In genomic region chr12:3336606-3337311, GRCh38 we compare ENCODE assay signal across 15 cellular contexts.
DNase-seq lines count a peak whose midpoint lies in the region; ATAC-seq and TF ChIP-seq lines count a peak whose summit lies in the region.
"Had no signal": no experiment of that assay in that cellular context is flagged by ENCODE, and none has a peak within 500 bp of the region (broad histone marks: within the 10 kb centered on the region; RNA-seq: fewer than 3 reads in every experiment).

No MANE protein-coding gene starts in this region.

- no peak for ATAC-seq in GM21423 (IDR thresholded peaks at IDR 0.05; ENCODE audit: unreplicated experiment)
- ATAC-seq: stimulated activated memory B cell treated with anti-CD40 and anti-IgM and Interleukin-4, amounts not matched to agents 10 μg/mL and 1 μg/mL and 100 μg/mL, for 72 hours had no signal

- H3K4me1 ChIP-seq in endodermal cell (ENCODE audit: control insufficient read depth, insufficient read depth, low read length), result no peaks in the 10 kb centered on the region
- no peaks in the 10 kb centered on the region for H3K4me1 ChIP-seq in effector memory CD4-positive, alpha-beta T cell (ENCODE audit: control insufficient read depth, insufficient read depth, low read length, poor library complexity, severe bottlenecking)

- no peaks in the 10 kb centered on the region for H3K9me3 ChIP-seq in endodermal cell (ENCODE audit: control insufficient read depth, low read length)
- no peaks in the 10 kb centered on the region for H3K9me3 ChIP-seq in effector memory CD4-positive, alpha-beta T cell (ENCODE audit: control insufficient read depth, low read length)

- no peak overlapping the region for H3K4me3 Mint-ChIP-seq in endodermal cell
- H3K4me3 Mint-ChIP-seq: dendritic cell treated with granulocyte-macrophage colony-stimulating factor and Interleukin-4, amounts not matched to agents 40 ng/mL and 50 ng/mL, for 4 days; naive B cell; stimulated activated memory B cell treated with anti-CD40 and anti-IgM and Interleukin-4, amounts not matched to agents 10 μg/mL and 1 μg/mL and 100 μg/mL, for 72 hours had no signal

- H3K4me1 Mint-ChIP-seq in endodermal cell, result peaks cover 7% of the 10 kb centered on the region
- H3K4me1 Mint-ChIP-seq: naive B cell; stimulated activated memory B cell treated with anti-CD40 and anti-IgM and Interleukin-4, amounts not matched to agents 10 μg/mL and 1 μg/mL and 100 μg/mL, for 72 hours had no signal

- H3K36me3 ChIP-seq in endodermal cell (ENCODE audit: control insufficient read depth, insufficient read depth, low read length), result no peaks in the 10 kb centered on the region
- no peaks in the 10 kb centered on the region for H3K36me3 ChIP-seq in effector memory CD4-positive, alpha-beta T cell (ENCODE audit: control insufficient read depth, insufficient read depth, low read length)

- WGBS in endodermal cell (ENCODE audit: insufficient coverage in 1 of 2, insufficient read length in 1 of 2), 2 experiments, result 61 to 75% methylated on average over 12 to 13 of the region's 13 CpGs

- DNase-seq in DMS53 (lab: John Stamatoyannopoulos, UW), result peak; percentile 80
- DNase-seq in DMS53 treated with DMSO at 0.1 percent for 48 hours (lab: John Stamatoyannopoulos, UW; ENCODE audit: unreplicated experiment), result no peak
- no peak for DNase-seq in endodermal cell
- peak; percentile 93 for DNase-seq in medulla oblongata (ENCODE audit: extremely low spot score)
- DNase-seq in superior temporal gyrus (ENCODE audit: extremely low spot score), result peak; percentile 95
- DNase-seq in SKM-1 treated with dmso at 0.1 percent for 144 hours (lab: John Stamatoyannopoulos, UW; ENCODE audit: unreplicated experiment), result no peak
- DNase-seq in effector memory CD4-positive, alpha-beta T cell, result no peak
- DNase-seq: 8988T; activated CD4-positive, alpha-beta T cell treated with anti-CD3 and anti-CD28 coated beads for 48 hours; DND-41; naive B cell; NCI-H526 had no signal

- H3K27me3 ChIP-seq in endodermal cell (ENCODE audit: control insufficient read depth, insufficient read depth, low read length, poor library complexity, severe bottlenecking), result no peaks in the 10 kb centered on the region
- H3K27me3 ChIP-seq in effector memory CD4-positive, alpha-beta T cell (replicated peaks; ENCODE audit: control insufficient read depth, insufficient read depth, low read length, poor library complexity, severe bottlenecking), result peaks cover 6% of the 10 kb centered on the region

- no peaks in the 10 kb centered on the region for H3K9me3 Mint-ChIP-seq in endodermal cell
- H3K9me3 Mint-ChIP-seq: dendritic cell treated with granulocyte-macrophage colony-stimulating factor and Interleukin-4, amounts not matched to agents 40 ng/mL and 50 ng/mL, for 4 days; naive B cell; stimulated activated memory B cell treated with anti-CD40 and anti-IgM and Interleukin-4, amounts not matched to agents 10 μg/mL and 1 μg/mL and 100 μg/mL, for 72 hours had no signal

- H3K4me3 ChIP-seq in endodermal cell (ENCODE audit: low read length), result no peak overlapping the region
- H3K4me3 ChIP-seq in effector memory CD4-positive, alpha-beta T cell (ENCODE audit: insufficient read depth, low read depth, low read length, poor library complexity, severe bottlenecking), result no peak overlapping the region

- peak overlapping the region; percentile 85 for H3K27ac ChIP-seq in endodermal cell (ENCODE audit: low read depth, low read length)
- no peak overlapping the region for H3K27ac ChIP-seq in effector memory CD4-positive, alpha-beta T cell (ENCODE audit: insufficient read depth, low read length, poor library complexity, severe bottlenecking)

- no peak overlapping the region for H3K27ac Mint-ChIP-seq in endodermal cell
- H3K27ac Mint-ChIP-seq: dendritic cell treated with granulocyte-macrophage colony-stimulating factor and Interleukin-4, amounts not matched to agents 40 ng/mL and 50 ng/mL, for 4 days; stimulated activated memory B cell treated with anti-CD40 and anti-IgM and Interleukin-4, amounts not matched to agents 10 μg/mL and 1 μg/mL and 100 μg/mL, for 72 hours had no signal

- TF ChIP-seq CTCF in endodermal cell (conservative IDR thresholded peaks at IDR 0.05), result no peak

- H3K27me3 Mint-ChIP-seq in endodermal cell (ENCODE audit: insufficient read depth), result no peaks in the 10 kb centered on the region

- no peak overlapping the region for H3K9ac ChIP-seq in endodermal cell (ENCODE audit: extremely low read depth, low read length, poor library complexity, severe bottlenecking)

- H3K36me3 Mint-ChIP-seq in endodermal cell (ENCODE audit: low read depth), result no peaks in the 10 kb centered on the region
- H3K36me3 Mint-ChIP-seq: stimulated activated memory B cell treated with anti-CD40 and anti-IgM and Interleukin-4, amounts not matched to agents 10 μg/mL and 1 μg/mL and 100 μg/mL, for 72 hours had no signal

Comparison
In these comparisons a context has a peak if more than half of its experiments do, and no peak if none do; other contexts are left out.
1. DNase-seq: peak in DMS53 (single experiment), medulla oblongata (single experiment) and superior temporal gyrus (single experiment); none in DMS53 treated with DMSO at 0.1 percent for 48 hours (single experiment), endodermal cell (single experiment), SKM-1 treated with dmso at 0.1 percent for 144 hours (single experiment) and effector memory CD4-positive, alpha-beta T cell (0 of 3).